In the genomic region with DNA sequence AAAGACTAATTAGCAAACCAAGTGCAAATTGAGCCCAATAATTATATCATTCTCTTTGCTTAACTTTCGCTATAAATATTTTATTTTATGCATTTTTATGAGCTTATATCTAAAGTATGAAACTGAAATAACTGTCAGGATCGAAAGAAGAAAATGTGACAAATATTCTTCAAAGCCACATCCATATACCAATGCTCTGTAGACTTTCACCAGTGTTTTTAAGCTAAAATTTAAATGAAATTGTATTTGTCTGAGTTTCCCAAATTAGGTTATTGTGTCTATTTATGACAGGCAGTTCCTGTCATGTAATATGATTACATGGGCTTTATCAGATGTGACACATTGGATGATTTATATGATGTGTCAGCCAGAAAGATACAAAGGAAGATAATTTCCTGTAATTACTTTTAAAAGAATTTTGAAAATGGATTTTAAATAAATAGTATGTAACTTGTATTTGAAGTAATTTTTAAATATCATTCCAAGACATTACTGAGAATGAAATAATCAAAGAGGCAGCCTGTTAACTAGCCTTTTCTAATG, we compare ENCODE assay signal across 15 cellular contexts.
"Had no signal": no experiment of that assay in that cellular context is flagged by ENCODE, and none has a peak within 500 bp of the region (broad histone marks: within the 10 kb centered on the region; RNA-seq: fewer than 3 reads in every experiment).

No MANE protein-coding gene starts in this region.

- H3K27ac ChIP-seq: body of pancreas, esophagus muscularis mucosa, WERI-Rb-1 had no signal

- DNase-seq: activated naive CD4-positive, alpha-beta T cell treated with anti-CD3 and anti-CD28 coated beads, Interleukin-2, amount 50 U/mL, for 16 hours; amniotic stem cell; body of pancreas; head of caudate nucleus; natural killer cell; nucleus accumbens; right cardiac atrium; stimulated activated CD4-positive, alpha-beta T cell treated with anti-CD3 and anti-CD28 coated beads, Interleukin-2, amount 100 ng/mL, for 24 hours; stimulated activated naive CD4-positive, alpha-beta T cell; substantia nigra; T1000; WERI-Rb-1 had no signal

- H3K36me3 ChIP-seq: esophagus muscularis mucosa, WERI-Rb-1 had no signal

- H3K9me3 ChIP-seq: body of pancreas, esophagus muscularis mucosa had no signal

- FAIRE-seq: islet of Langerhans had no signal

- H3K4me3 ChIP-seq: body of pancreas, esophagus muscularis mucosa had no signal

- H3K27me3 ChIP-seq: body of pancreas, esophagus muscularis mucosa had no signal

- H3K4me1 ChIP-seq: body of pancreas had no signal

- ATAC-seq: body of pancreas, left lobe of liver, natural killer cell had no signal
